In genomic region chr13:28002886-28003698, GRCh38 we compare ENCODE assay signal across 35 cellular contexts. TPM values are rescaled to one million over a fixed set of nuclear protein-coding genes. Genes with fewer than 3 reads are reported as not detected.
"Had no signal": no experiment of that assay in that cellular context is flagged by ENCODE, and none has a peak within 500 bp of the region (broad histone marks: within the 10 kb centered on the region; RNA-seq: fewer than 3 reads in every experiment).

No MANE protein-coding gene starts in this region.

- H3K27ac Mint-ChIP-seq: activated CD4-positive, alpha-beta T cell treated with anti-CD3 and anti-CD28 coated beads for 36 hours; activated CD4-positive, alpha-beta T cell treated with anti-CD3 and anti-CD28 coated beads, Interleukin-2, amount 10 ng/mL, durations not matched to agents 7 days and 5 days; activated CD8-positive, alpha-beta T cell treated with anti-CD3 and anti-CD28 coated beads, Interleukin-2, amount 10 ng/mL, durations not matched to agents 7 days and 5 days; activated naive CD4-positive, alpha-beta T cell treated with anti-CD3 and anti-CD28 coated beads, Interleukin-2, amount 50 U/mL, for 24 hours; activated naive CD8-positive, alpha-beta T cell treated with anti-CD3 and anti-CD28 coated beads, Interleukin-2, amount 10 ng/mL, durations not matched to agents 7 days and 5 days; activated T-cell treated with anti-CD3 and anti-CD28 coated beads, Interleukin-2, amount 50 U/mL, for 24 hours; activated T-helper 2 cell treated with anti-CD3 and anti-CD28 coated beads, Interferon-gamma antibody, Interleukin-2, Interleukin-4, amounts not matched to agents 10 μg/mL and 5 μg/mL and 100 μg/mL, durations not matched to agents 14 hours and 24 hours and 36 hours; brain; T-helper 1 cell treated with Interleukin-12 subunit alpha and Interleukin-12 subunit beta and Interleukin-4 antibody, amounts not matched to agents 30 μg/mL and 1 μg/mL, for 36 hours; T-helper 2 cell treated with Interferon-gamma antibody and Interleukin-4, amounts not matched to agents 5 μg/mL and 100 μg/mL, for 36 hours; WTC11 had no signal

- H3K27me3 ChIP-seq: SJCRH30 had no signal

- H3K4me3 Mint-ChIP-seq: activated CD4-positive, alpha-beta T cell treated with anti-CD3 and anti-CD28 coated beads for 36 hours; activated CD4-positive, alpha-beta T cell treated with anti-CD3 and anti-CD28 coated beads, Interleukin-2, amount 10 ng/mL, durations not matched to agents 7 days and 5 days; activated CD8-positive, alpha-beta T cell treated with anti-CD3 and anti-CD28 coated beads, Interleukin-2, amount 10 ng/mL, durations not matched to agents 7 days and 5 days; activated naive CD4-positive, alpha-beta T cell treated with anti-CD3 and anti-CD28 coated beads, Interleukin-2, amount 50 U/mL, for 24 hours; activated naive CD8-positive, alpha-beta T cell treated with anti-CD3 and anti-CD28 coated beads, Interleukin-2, amount 10 ng/mL, durations not matched to agents 7 days and 5 days; activated T-cell treated with anti-CD3 and anti-CD28 coated beads, Interleukin-2, amount 50 U/mL, for 24 hours; brain; T-helper 1 cell treated with Interleukin-12 subunit alpha and Interleukin-12 subunit beta and Interleukin-4 antibody, amounts not matched to agents 30 μg/mL and 1 μg/mL, for 36 hours; T-helper 2 cell treated with Interferon-gamma antibody and Interleukin-4, amounts not matched to agents 5 μg/mL and 100 μg/mL, for 36 hours; WTC11 had no signal

- H3K27ac ChIP-seq: SJCRH30, SK-N-MC had no signal

- H3K9me3 ChIP-seq: SJCRH30 had no signal

- H3K9me3 Mint-ChIP-seq: activated CD4-positive, alpha-beta T cell treated with anti-CD3 and anti-CD28 coated beads, Interleukin-2, amount 10 ng/mL, durations not matched to agents 7 days and 5 days; activated naive CD4-positive, alpha-beta T cell treated with anti-CD3 and anti-CD28 coated beads, Interleukin-2, amount 50 U/mL, for 24 hours; activated naive CD8-positive, alpha-beta T cell treated with anti-CD3 and anti-CD28 coated beads, Interleukin-2, amount 10 ng/mL, durations not matched to agents 7 days and 5 days; activated T-cell treated with anti-CD3 and anti-CD28 coated beads, Interleukin-2, amount 50 U/mL, for 24 hours; activated T-helper 2 cell treated with anti-CD3 and anti-CD28 coated beads, Interferon-gamma antibody, Interleukin-2, Interleukin-4, amounts not matched to agents 10 μg/mL and 5 μg/mL and 100 μg/mL, durations not matched to agents 14 hours and 24 hours and 36 hours; brain; T-helper 1 cell treated with Interleukin-12 subunit alpha and Interleukin-12 subunit beta and Interleukin-4 antibody, amounts not matched to agents 30 μg/mL and 1 μg/mL, for 36 hours; T-helper 2 cell treated with Interferon-gamma antibody and Interleukin-4, amounts not matched to agents 5 μg/mL and 100 μg/mL, for 36 hours; WTC11 had no signal

- H3K36me3 Mint-ChIP-seq: activated naive CD4-positive, alpha-beta T cell treated with anti-CD3 and anti-CD28 coated beads, Interleukin-2, amount 50 U/mL, for 24 hours; activated naive CD8-positive, alpha-beta T cell treated with anti-CD3 and anti-CD28 coated beads, Interleukin-2, amount 10 ng/mL, durations not matched to agents 7 days and 5 days; brain; WTC11 had no signal

- DNase-seq: activated CD4-positive, alpha-beta T cell treated with anti-CD3 and anti-CD28 coated beads for 36 hours; activated CD4-positive, alpha-beta T cell treated with anti-CD3 and anti-CD28 coated beads, Interleukin-2, amount 10 ng/mL, durations not matched to agents 7 days and 5 days; activated CD4-positive, alpha-beta T cell treated with anti-CD3 and anti-CD28 coated beads, Interleukin-2, amount 50 U/mL, for 48 hours; activated CD8-positive, alpha-beta T cell treated with anti-CD3 and anti-CD28 coated beads, Interleukin-2, amount 10 ng/mL, durations not matched to agents 7 days and 5 days; activated gamma-delta T cell; activated naive CD4-positive, alpha-beta T cell treated with Interleukin-2 at 50 U/mL for 16 hours; activated naive CD8-positive, alpha-beta T cell treated with anti-CD3 and anti-CD28 coated beads, Interleukin-2, amount 10 ng/mL, durations not matched to agents 7 days and 5 days; activated T-cell treated with anti-CD3 and anti-CD28 coated beads, Interleukin-2, amount 50 U/mL, for 24 hours; central memory CD4-positive, alpha-beta T cell; Karpas-422; KBM-7; MM.1S; NCI-H1092; NCI-H1417; NCI-H146; NCI-H187; NCI-H2029 treated with DMSO at 0.1 percent for 48 hours; NCI-H2107; NCI-H2171; NCI-H446; NCI-H510A treated with DMSO at 0.1 percent for 48 hours; NCI-H526 treated with DMSO at 0.1 percent for 48 hours; NCI-H774 had no signal

- H3K4me1 ChIP-seq: SJCRH30 had no signal

- H3K27me3 Mint-ChIP-seq: activated CD4-positive, alpha-beta T cell treated with anti-CD3 and anti-CD28 coated beads for 36 hours; activated CD4-positive, alpha-beta T cell treated with anti-CD3 and anti-CD28 coated beads, Interleukin-2, amount 10 ng/mL, durations not matched to agents 7 days and 5 days; activated naive CD4-positive, alpha-beta T cell treated with anti-CD3 and anti-CD28 coated beads, Interleukin-2, amount 50 U/mL, for 24 hours; activated naive CD8-positive, alpha-beta T cell treated with anti-CD3 and anti-CD28 coated beads, Interleukin-2, amount 10 ng/mL, durations not matched to agents 7 days and 5 days; activated T-cell treated with anti-CD3 and anti-CD28 coated beads, Interleukin-2, amount 50 U/mL, for 24 hours; brain had no signal

- ATAC-seq: activated CD4-positive, alpha-beta T cell treated with anti-CD3 and anti-CD28 coated beads for 36 hours; activated CD4-positive, CD25-positive, alpha-beta regulatory T cell treated with anti-CD3 and anti-CD28 coated beads, Interleukin-2, amount 50 U/mL, for 24 hours; activated CD8-positive, alpha-beta T cell treated with anti-CD3 and anti-CD28 coated beads, Interleukin-2, amount 10 ng/mL, durations not matched to agents 7 days and 5 days; Panc1; WTC11 had no signal

- H3K4me1 Mint-ChIP-seq: activated naive CD8-positive, alpha-beta T cell treated with anti-CD3 and anti-CD28 coated beads, Interleukin-2, amount 10 ng/mL, durations not matched to agents 7 days and 5 days; brain had no signal

- H3K36me3 ChIP-seq: SJCRH30 had no signal

- H3K4me3 ChIP-seq: SJCRH30, SK-N-MC had no signal

RNA-seq across cellular contexts. Expression of gene URAD, which starts 14.6 kb away (rescaled TPM):
- total RNA-seq: activated CD4-positive, alpha-beta T cell treated with anti-CD3 and anti-CD28 coated beads for 36 hours; activated CD4-positive, alpha-beta T cell treated with anti-CD3 and anti-CD28 coated beads, Interleukin-2, amount 10 ng/mL, durations not matched to agents 7 days and 5 days; activated CD8-positive, alpha-beta T cell treated with anti-CD3 and anti-CD28 coated beads, Interleukin-2, amount 10 ng/mL, durations not matched to agents 7 days and 5 days; activated naive CD8-positive, alpha-beta T cell treated with anti-CD3 and anti-CD28 coated beads, Interleukin-2, amount 10 ng/mL, durations not matched to agents 7 days and 5 days; activated T-helper 2 cell treated with anti-CD3 and anti-CD28 coated beads, Interferon-gamma antibody, Interleukin-2, Interleukin-4, amounts not matched to agents 10 μg/mL and 5 μg/mL and 100 μg/mL, durations not matched to agents 14 hours and 24 hours and 36 hours; cerebellum; RPMI7951; SJCRH30; WTC11 had no signal

RNA-seq across cellular contexts. Expression of gene CDX2, which starts 34.0 kb away (rescaled TPM):
- total RNA-seq: activated CD4-positive, alpha-beta T cell treated with anti-CD3 and anti-CD28 coated beads for 36 hours; activated CD4-positive, alpha-beta T cell treated with anti-CD3 and anti-CD28 coated beads, Interleukin-2, amount 10 ng/mL, durations not matched to agents 7 days and 5 days; activated CD8-positive, alpha-beta T cell treated with anti-CD3 and anti-CD28 coated beads, Interleukin-2, amount 10 ng/mL, durations not matched to agents 7 days and 5 days; activated naive CD8-positive, alpha-beta T cell treated with anti-CD3 and anti-CD28 coated beads, Interleukin-2, amount 10 ng/mL, durations not matched to agents 7 days and 5 days; activated T-helper 2 cell treated with anti-CD3 and anti-CD28 coated beads, Interferon-gamma antibody, Interleukin-2, Interleukin-4, amounts not matched to agents 10 μg/mL and 5 μg/mL and 100 μg/mL, durations not matched to agents 14 hours and 24 hours and 36 hours; cerebellum; RPMI7951; SJCRH30 had no signal
